ENCODE assay signal across 2 cellular contexts in genomic region chr3:32877598-32877997, GRCh38.
TF ChIP-seq lines count a peak whose summit lies in the region.

No MANE protein-coding gene starts in this region.

TF ChIP-seq in GM23338, 12 proteins besides CTCF, POLR2A, EP300 and RAD21 (continued from another document):
- TF ChIP-seq, protein P1, sequence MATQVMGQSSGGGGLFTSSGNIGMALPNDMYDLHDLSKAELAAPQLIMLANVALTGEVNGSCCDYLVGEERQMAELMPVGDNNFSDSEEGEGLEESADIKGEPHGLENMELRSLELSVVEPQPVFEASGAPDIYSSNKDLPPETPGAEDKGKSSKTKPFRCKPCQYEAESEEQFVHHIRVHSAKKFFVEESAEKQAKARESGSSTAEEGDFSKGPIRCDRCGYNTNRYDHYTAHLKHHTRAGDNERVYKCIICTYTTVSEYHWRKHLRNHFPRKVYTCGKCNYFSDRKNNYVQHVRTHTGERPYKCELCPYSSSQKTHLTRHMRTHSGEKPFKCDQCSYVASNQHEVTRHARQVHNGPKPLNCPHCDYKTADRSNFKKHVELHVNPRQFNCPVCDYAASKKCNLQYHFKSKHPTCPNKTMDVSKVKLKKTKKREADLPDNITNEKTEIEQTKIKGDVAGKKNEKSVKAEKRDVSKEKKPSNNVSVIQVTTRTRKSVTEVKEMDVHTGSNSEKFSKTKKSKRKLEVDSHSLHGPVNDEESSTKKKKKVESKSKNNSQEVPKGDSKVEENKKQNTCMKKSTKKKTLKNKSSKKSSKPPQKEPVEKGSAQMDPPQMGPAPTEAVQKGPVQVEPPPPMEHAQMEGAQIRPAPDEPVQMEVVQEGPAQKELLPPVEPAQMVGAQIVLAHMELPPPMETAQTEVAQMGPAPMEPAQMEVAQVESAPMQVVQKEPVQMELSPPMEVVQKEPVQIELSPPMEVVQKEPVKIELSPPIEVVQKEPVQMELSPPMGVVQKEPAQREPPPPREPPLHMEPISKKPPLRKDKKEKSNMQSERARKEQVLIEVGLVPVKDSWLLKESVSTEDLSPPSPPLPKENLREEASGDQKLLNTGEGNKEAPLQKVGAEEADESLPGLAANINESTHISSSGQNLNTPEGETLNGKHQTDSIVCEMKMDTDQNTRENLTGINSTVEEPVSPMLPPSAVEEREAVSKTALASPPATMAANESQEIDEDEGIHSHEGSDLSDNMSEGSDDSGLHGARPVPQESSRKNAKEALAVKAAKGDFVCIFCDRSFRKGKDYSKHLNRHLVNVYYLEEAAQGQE (IDR thresholded peaks at IDR 0.05; ENCODE audit: unreplicated experiment): no peak
- TF ChIP-seq ZNF462 (CRISPR knock-in tag; IDR thresholded peaks at IDR 0.05) (no peak), CREB1 (CRISPR knock-in tag; IDR thresholded peaks at IDR 0.05; ENCODE audit: low read depth) (no peak), ZNF114 (CRISPR knock-in tag; IDR thresholded peaks at IDR 0.05) (no peak), NANOG (IDR thresholded peaks at IDR 0.05; ENCODE audit: borderline replicate concordance) (no peak), ETS1 (IDR thresholded peaks at IDR 0.05) (no peak), EZH2 (IDR thresholded peaks at IDR 0.05; ENCODE audit: low read depth, unreplicated experiment) (no peak), POLR2AphosphoS5 (IDR thresholded peaks at IDR 0.05; ENCODE audit: low read depth) (no peak), ZNF331 (CRISPR knock-in tag; IDR thresholded peaks at IDR 0.05; ENCODE audit: low read depth) (no peak), JUNB (IDR thresholded peaks at IDR 0.05; ENCODE audit: unreplicated experiment) (no peak)

TF ChIP-seq in WTC11, 78 proteins besides CTCF, POLR2A, EP300 and RAD21 (continued from another document):
- TF ChIP-seq ARID4B (CRISPR knock-in tag; IDR thresholded peaks at IDR 0.05; ENCODE audit: borderline replicate concordance) (no peak), ZNF281 (CRISPR knock-in tag; IDR thresholded peaks at IDR 0.05) (no peak), CREB1 (CRISPR knock-in tag; IDR thresholded peaks at IDR 0.05) (no peak), USF1 (CRISPR knock-in tag; IDR thresholded peaks at IDR 0.05) (no peak), ESRRA (CRISPR knock-in tag; IDR thresholded peaks at IDR 0.05; ENCODE audit: borderline replicate concordance) (no peak), ZNF396 (CRISPR knock-in tag; IDR thresholded peaks at IDR 0.05; ENCODE audit: borderline replicate concordance) (no peak), GABPB1 (CRISPR knock-in tag; IDR thresholded peaks at IDR 0.05) (no peak), FOXK1 (CRISPR knock-in tag; IDR thresholded peaks at IDR 0.05) (no peak)
- TF ChIP-seq, protein P2, sequence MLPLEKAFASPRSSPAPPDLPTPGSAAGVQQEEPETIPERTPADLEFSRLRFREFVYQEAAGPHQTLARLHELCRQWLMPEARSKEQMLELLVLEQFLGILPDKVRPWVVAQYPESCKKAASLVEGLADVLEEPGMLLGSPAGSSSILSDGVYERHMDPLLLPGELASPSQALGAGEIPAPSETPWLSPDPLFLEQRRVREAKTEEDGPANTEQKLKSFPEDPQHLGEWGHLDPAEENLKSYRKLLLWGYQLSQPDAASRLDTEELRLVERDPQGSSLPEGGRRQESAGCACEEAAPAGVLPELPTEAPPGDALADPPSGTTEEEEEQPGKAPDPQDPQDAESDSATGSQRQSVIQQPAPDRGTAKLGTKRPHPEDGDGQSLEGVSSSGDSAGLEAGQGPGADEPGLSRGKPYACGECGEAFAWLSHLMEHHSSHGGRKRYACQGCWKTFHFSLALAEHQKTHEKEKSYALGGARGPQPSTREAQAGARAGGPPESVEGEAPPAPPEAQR (CRISPR knock-in tag; IDR thresholded peaks at IDR 0.05): no peak
